In the genomic region with DNA sequence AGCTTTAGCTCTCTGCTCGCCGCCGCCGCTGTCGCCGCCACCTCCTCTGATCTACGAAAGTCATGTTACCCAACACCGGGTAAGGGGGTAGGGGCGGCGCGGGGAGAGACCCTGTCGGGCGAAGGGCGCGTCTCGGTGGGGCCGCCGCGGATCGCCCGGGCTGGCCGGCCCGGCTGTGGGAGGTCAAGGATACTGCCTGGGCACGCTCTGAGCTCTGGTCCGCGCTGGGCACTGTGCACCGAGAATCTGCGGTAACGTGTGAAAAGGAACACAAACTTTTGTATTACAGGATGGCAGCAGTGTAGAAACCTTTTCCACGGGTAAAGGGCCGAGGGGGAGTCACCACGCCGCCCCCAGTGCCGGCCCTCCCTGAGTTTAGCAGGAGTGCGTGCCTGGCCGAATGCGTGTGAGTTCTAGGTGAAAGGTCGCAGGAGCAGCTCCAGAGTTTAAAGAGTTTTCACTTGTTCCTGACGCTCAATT, we compare ENCODE assay signal across 1 cellular context.
TF ChIP-seq lines count a peak whose summit lies in the region.

A gene (plus strand): TSS at position 7 of the 480 bp plus-strand sequence. CDS start 56 bp downstream, at position 63.

TF ChIP-seq in IMR-90, 13 proteins besides CTCF, POLR2A, EP300 and RAD21 (continued from another document):
- TF ChIP-seq, protein P1, sequence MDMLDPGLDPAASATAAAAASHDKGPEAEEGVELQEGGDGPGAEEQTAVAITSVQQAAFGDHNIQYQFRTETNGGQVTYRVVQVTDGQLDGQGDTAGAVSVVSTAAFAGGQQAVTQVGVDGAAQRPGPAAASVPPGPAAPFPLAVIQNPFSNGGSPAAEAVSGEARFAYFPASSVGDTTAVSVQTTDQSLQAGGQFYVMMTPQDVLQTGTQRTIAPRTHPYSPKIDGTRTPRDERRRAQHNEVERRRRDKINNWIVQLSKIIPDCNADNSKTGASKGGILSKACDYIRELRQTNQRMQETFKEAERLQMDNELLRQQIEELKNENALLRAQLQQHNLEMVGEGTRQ (IDR thresholded peaks at IDR 0.05; ENCODE audit: low read depth, low read length): no peak
- TF ChIP-seq NFE2L2 (IDR thresholded peaks at IDR 0.05; ENCODE audit: low read depth, low read length) (no peak), SMC3 (IDR thresholded peaks at IDR 0.05; ENCODE audit: low read depth, low read length) (no peak)
